In the genomic region with DNA sequence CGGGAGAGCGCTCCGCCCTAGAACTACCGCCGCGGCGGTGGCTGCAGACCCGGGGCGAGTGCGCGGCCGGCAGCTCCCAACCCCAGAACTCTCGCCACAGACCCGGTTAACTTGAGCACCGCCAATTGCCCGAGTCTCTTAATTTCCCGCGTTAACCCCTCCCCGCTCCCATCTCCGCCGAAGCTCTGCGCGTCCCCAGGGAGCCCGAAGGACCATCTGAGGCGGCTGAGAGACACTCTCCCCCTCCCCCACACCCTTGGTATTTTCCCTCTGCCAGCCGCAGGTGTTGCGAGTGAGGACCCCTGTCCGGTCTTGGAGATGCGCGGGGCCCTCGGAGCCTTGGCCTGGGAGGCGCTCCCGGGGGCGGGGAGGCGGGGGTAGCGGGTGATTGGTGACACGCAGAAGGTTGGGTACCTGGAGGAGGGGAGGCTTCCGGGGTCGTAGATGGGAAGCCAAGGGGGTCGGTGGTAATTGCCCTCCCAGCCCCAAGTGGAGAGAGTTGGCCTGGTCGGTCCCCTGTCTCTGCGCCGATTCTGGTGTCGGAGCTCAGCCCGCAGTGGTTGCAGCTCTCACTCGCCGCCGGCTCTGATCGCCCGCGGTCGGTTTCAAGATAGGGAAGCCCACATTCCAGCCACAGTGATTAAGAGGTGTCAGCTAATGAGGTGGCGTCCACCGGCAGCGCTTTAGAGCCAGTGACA, we compare ENCODE assay signal across 8 cellular contexts. TPM values are rescaled to one million over a fixed set of nuclear protein-coding genes. Genes with fewer than 3 reads are reported as not detected.
DNase-seq lines count a peak whose midpoint lies in the region; ATAC-seq and TF ChIP-seq lines count a peak whose summit lies in the region.

No MANE protein-coding gene starts in this region.

- H3K4me3 ChIP-seq in BLaER1 treated with 17β-estradiol and CSF1 and Interleukin-3, amounts not matched to agents 10 nM and 100 nM = peak overlapping the region; percentile 65 to 77 (median 70)
- H3K4me3 ChIP-seq in gastroesophageal sphincter = peak overlapping the region; percentile 37 to 65

- no peaks in the 10 kb centered on the region for H3K9me3 ChIP-seq in BLaER1 treated with 17β-estradiol and CSF1 and Interleukin-3, amounts not matched to agents 10 nM and 100 nM (replicated peaks in 1 of 11)
- H3K9me3 ChIP-seq in gastroesophageal sphincter = no peaks in the 10 kb centered on the region

- no peak for TF ChIP-seq CTCF in gastroesophageal sphincter (IDR thresholded peaks at IDR 0.05)
- TF ChIP-seq CTCF in osteocyte (IDR thresholded peaks at IDR 0.05) = no peak

- 0 to 12% methylated on average over 1 to 5 of the region's 55 CpGs for WGBS in gastroesophageal sphincter (ENCODE audit: low coverage in 1 of 2), 2 donors

- H3K4me1 Mint-ChIP-seq in activated CD4-positive, alpha-beta memory T cell treated with anti-CD3 and anti-CD28 coated beads, Interleukin-2, amount 10 ng/mL, durations not matched to agents 7 days and 5 days = peaks cover 13% of the 10 kb centered on the region
- peaks cover 14% of the 10 kb centered on the region for H3K4me1 Mint-ChIP-seq in osteocyte (ENCODE audit: unreplicated experiment)

- peaks cover 0 to 13% (median 0%) of the 10 kb centered on the region in 11 experiments; a peak in 3 of 22 replicates for H4K20me1 ChIP-seq in BLaER1 treated with 17β-estradiol and CSF1 and Interleukin-3, amounts not matched to agents 10 nM and 100 nM

- H3K4me1 ChIP-seq in BLaER1 treated with 17β-estradiol and CSF1 and Interleukin-3, amounts not matched to agents 10 nM and 100 nM = peaks cover 4 to 21% (median 16%) of the 10 kb centered on the region in 10 experiments; a peak in 16 of 20 replicates
- peaks cover 0 to 32% (median 12%) of the 10 kb centered on the region in 3 donors for H3K4me1 ChIP-seq in gastroesophageal sphincter

- H3K27ac ChIP-seq in BLaER1 treated with 17β-estradiol and CSF1 and Interleukin-3, amounts not matched to agents 10 nM and 100 nM = no peak overlapping the region
- H3K27ac ChIP-seq in gastroesophageal sphincter = peak overlapping the region in 2 of 4 donors; percentile 54 to 62

- POLR2A ChIA-PET in activated CD4-positive, alpha-beta memory T cell treated with anti-CD3 and anti-CD28 coated beads, Interleukin-2, amount 10 ng/mL, durations not matched to agents 7 days and 5 days (lab: Charles Lee) = interaction anchor here (1.2 kb wide), 1 partner anchor 150 kb away, joined by 6 read pairs; no protein-coding TSS in a partner anchor

- ATAC-seq in HG02970 (IDR thresholded peaks at IDR 0.05; ENCODE audit: low FRiP score, unreplicated experiment) = peak; percentile 19
- peak; percentile 29 for ATAC-seq in gastroesophageal sphincter

- no peak for TF ChIP-seq POLR2A in gastroesophageal sphincter (IDR thresholded peaks at IDR 0.05)

- CTCF ChIA-PET in activated CD4-positive, alpha-beta memory T cell treated with anti-CD3 and anti-CD28 coated beads, Interleukin-2, amount 10 ng/mL, durations not matched to agents 7 days and 5 days (lab: Charles Lee) = interaction anchor here (1.3 kb wide), 1 partner anchor 241 kb away, joined by 3 read pairs; no protein-coding TSS in a partner anchor

- no peak for TF ChIP-seq EP300 in gastroesophageal sphincter (IDR thresholded peaks at IDR 0.05)

- no peak overlapping the region for H3K27ac Mint-ChIP-seq in activated CD4-positive, alpha-beta memory T cell treated with anti-CD3 and anti-CD28 coated beads, Interleukin-2, amount 10 ng/mL, durations not matched to agents 7 days and 5 days
- no peak overlapping the region for H3K27ac Mint-ChIP-seq in osteocyte (ENCODE audit: unreplicated experiment)

- H3K36me3 Mint-ChIP-seq in activated CD4-positive, alpha-beta memory T cell treated with anti-CD3 and anti-CD28 coated beads, Interleukin-2, amount 10 ng/mL, durations not matched to agents 7 days and 5 days (ENCODE audit: low read depth) = no peaks in the 10 kb centered on the region
- H3K36me3 Mint-ChIP-seq in osteocyte (ENCODE audit: unreplicated experiment) = no peaks in the 10 kb centered on the region

- H3K36me3 ChIP-seq in BLaER1 treated with 17β-estradiol and CSF1 and Interleukin-3, amounts not matched to agents 10 nM and 100 nM = no peaks in the 10 kb centered on the region
- no peaks in the 10 kb centered on the region for H3K36me3 ChIP-seq in gastroesophageal sphincter

- peak overlapping the region in 9 of 11 experiments; percentile 26 to 65 (median 45); a peak in 10 of 22 replicates for H3K9ac ChIP-seq in BLaER1 treated with 17β-estradiol and CSF1 and Interleukin-3, amounts not matched to agents 10 nM and 100 nM

- no peaks in the 10 kb centered on the region for H3K9me3 Mint-ChIP-seq in activated CD4-positive, alpha-beta memory T cell treated with anti-CD3 and anti-CD28 coated beads, Interleukin-2, amount 10 ng/mL, durations not matched to agents 7 days and 5 days
- H3K9me3 Mint-ChIP-seq in osteocyte (ENCODE audit: unreplicated experiment) = no peaks in the 10 kb centered on the region

- peaks cover 53% of the 10 kb centered on the region for H3K27me3 Mint-ChIP-seq in activated CD4-positive, alpha-beta memory T cell treated with anti-CD3 and anti-CD28 coated beads, Interleukin-2, amount 10 ng/mL, durations not matched to agents 7 days and 5 days
- peaks cover 45% of the 10 kb centered on the region for H3K27me3 Mint-ChIP-seq in osteocyte (ENCODE audit: unreplicated experiment)

- no peak for DNase-seq in activated CD4-positive, alpha-beta memory T cell treated with anti-CD3 and anti-CD28 coated beads, Interleukin-2, amount 10 ng/mL, durations not matched to agents 7 days and 5 days
- DNase-seq in osteocyte (ENCODE audit: extremely low spot score, unreplicated experiment) = no peak
- no peak for DNase-seq in mesenteric fat pad (ENCODE audit: low spot score)
- DNase-seq in NCI-H2081 treated with DMSO at 0.1 percent for 48 hours (lab: John Stamatoyannopoulos, UW) = no peak
- DNase-seq in NOMO-1 treated with dmso at 0.1 percent for 144 hours (lab: John Stamatoyannopoulos, UW; ENCODE audit: unreplicated experiment) = no peak

- H3K4me2 ChIP-seq in BLaER1 treated with 17β-estradiol and CSF1 and Interleukin-3, amounts not matched to agents 10 nM and 100 nM = peak overlapping the region; percentile 90 to 100 (median 99)

- H3K4me3 Mint-ChIP-seq in activated CD4-positive, alpha-beta memory T cell treated with anti-CD3 and anti-CD28 coated beads, Interleukin-2, amount 10 ng/mL, durations not matched to agents 7 days and 5 days = peak overlapping the region; percentile 62
- peak overlapping the region; percentile 57 for H3K4me3 Mint-ChIP-seq in osteocyte (ENCODE audit: unreplicated experiment)

- peaks cover 22 to 50% (median 25%) of the 10 kb centered on the region in 11 experiments for H3K27me3 ChIP-seq in BLaER1 treated with 17β-estradiol and CSF1 and Interleukin-3, amounts not matched to agents 10 nM and 100 nM
- peaks cover 10% of the 10 kb centered on the region for H3K27me3 ChIP-seq in gastroesophageal sphincter

RNA-seq across cellular contexts. Expression of a gene that starts 0.9 kb away (rescaled TPM):
- under 1 TPM; 0.23 to 0.28 TPM for total RNA-seq in activated CD4-positive, alpha-beta memory T cell treated with anti-CD3 and anti-CD28 coated beads, Interleukin-2, amount 10 ng/mL, durations not matched to agents 7 days and 5 days
- total RNA-seq in gastroesophageal sphincter (1 to 10 TPM; 2.2 to 5.3 (median 2.5) TPM), osteocyte (not detected in 2 replicates), mesenteric fat pad (not detected)

RNA-seq across cellular contexts. Expression of a gene that starts 28.4 kb away (rescaled TPM):
- not detected for total RNA-seq in activated CD4-positive, alpha-beta memory T cell treated with anti-CD3 and anti-CD28 coated beads, Interleukin-2, amount 10 ng/mL, durations not matched to agents 7 days and 5 days
- total RNA-seq in gastroesophageal sphincter = under 1 TPM in 1 of 4 donors, not detected in 3; 0.50 TPM
- not detected in 2 replicates for total RNA-seq in osteocyte
- not detected for total RNA-seq in mesenteric fat pad
